Comparison of ENCODE assay signal across 10 cellular contexts in genomic region chr9:133954862-133955529, GRCh38. TPM values are rescaled to one million over a fixed set of nuclear protein-coding genes. Genes with fewer than 3 reads are reported as not detected.
DNase-seq lines count a peak whose midpoint lies in the region; ATAC-seq, FAIRE-seq and TF ChIP-seq lines count a peak whose summit lies in the region.
"Had no signal": no experiment of that assay in that cellular context is flagged by ENCODE, and none has a peak within 500 bp of the region (broad histone marks: within the 10 kb centered on the region; RNA-seq: fewer than 3 reads in every experiment).

No MANE protein-coding gene starts in this region.

- intact Hi-C loops in right lobe of liver (cut with DNase I) (no loop called here), HepG2 (cut with micrococcal nuclease; ENCODE audit: unreplicated experiment) (no loop called here), aorta (cut with DNase I) (no loop called here), posterior vena cava (cut with DNase I) (no loop called here)

- in situ Hi-C loops in HepG2 (cut with HindIII; ENCODE audit: extremely low pct_ligation_motif_present, low pct_unique_long_range_greater_than_20kb), result no loop called here
- in situ Hi-C loops in GM23248 (cut with MboI), result no loop called here

- H3K4me2 ChIP-seq in HepG2 (ENCODE audit: low read depth, low read length) (no peak overlapping the region), GM23248 (ENCODE audit: unreplicated experiment) (no peak overlapping the region)

- no peaks in the 10 kb centered on the region for H3K9me2 ChIP-seq in GM23248 (ENCODE audit: insufficient read depth)

- peaks cover 18% of the 10 kb centered on the region for H3K4me1 Mint-ChIP-seq in activated CD4-positive, alpha-beta T cell treated with anti-CD3 and anti-CD28 coated beads, Interleukin-2, amount 10 ng/mL, durations not matched to agents 7 days and 5 days
- peaks cover 19 to 20% of the 10 kb centered on the region in 2 donors for H3K4me1 Mint-ChIP-seq in immature natural killer cell

- H3K9me3 ChIP-seq in right lobe of liver (no peaks in the 10 kb centered on the region), HepG2 (ENCODE audit: low read length) (no peaks in the 10 kb centered on the region), aorta (ENCODE audit: control insufficient read depth, low read length) (no peaks in the 10 kb centered on the region), GM23248 (ENCODE audit: low read depth) (no peaks in the 10 kb centered on the region)
- H3K9me3 ChIP-seq: gastrocnemius medialis had no signal

- TF ChIP-seq RAD21 in HepG2 (CRISPR knock-in tag; IDR thresholded peaks at IDR 0.05), result no peak

- H3K4me3 ChIP-seq in right lobe of liver (no peak overlapping the region), HepG2 (replicated peaks in 1 of 3; ENCODE audit: insufficient read depth in 1 of 3, low read depth in 2 of 3, low read length in 3 of 3) (no peak overlapping the region), aorta (ENCODE audit: low read length in 2 of 2) (no peak overlapping the region), GM23248 (no peak overlapping the region)
- H3K4me3 ChIP-seq: gastrocnemius medialis had no signal

- H3K27me3 ChIP-seq in right lobe of liver (no peaks in the 10 kb centered on the region), HepG2 (ENCODE audit: control insufficient read depth in 1 of 2, insufficient read depth in 2 of 2, low read length in 2 of 2) (no peaks in the 10 kb centered on the region), aorta (ENCODE audit: control insufficient read depth in 1 of 2, insufficient read depth in 2 of 2, low read length in 1 of 2) (no peaks in the 10 kb centered on the region), GM23248 (replicated peaks; ENCODE audit: insufficient read depth) (no peaks in the 10 kb centered on the region)

- peak in 2 of 3 donors; percentile 21 to 49 for DNase-seq in right lobe of liver
- DNase-seq in HepG2 (ENCODE audit: low spot score), result no peak
- DNase-seq in activated CD4-positive, alpha-beta T cell treated with anti-CD3 and anti-CD28 coated beads, Interleukin-2, amount 10 ng/mL, durations not matched to agents 7 days and 5 days, result peak; percentile 11
- DNase-seq in immature natural killer cell, result peak; percentile 13 to 19 (median 18)
- peak; percentile 48 to 74 for DNase-seq in aorta
- no peak for DNase-seq in mucosa of gallbladder (ENCODE audit: low spot score)
- no peak for DNase-seq in posterior vena cava (ENCODE audit: low spot score)
- DNase-seq in GM23248, result no peak
- DNase-seq: gastrocnemius medialis had no signal

- FAIRE-seq in HepG2 (lab: Jason Lieb, UNC), result no peak
- FAIRE-seq: bronchial epithelial cell had no signal

- peaks cover 0 to 10% (median under 1%) of the 10 kb centered on the region in 4 donors for H3K4me1 ChIP-seq in right lobe of liver
- H3K4me1 ChIP-seq in HepG2 (ENCODE audit: insufficient read depth, low read length), result peaks cover 4% of the 10 kb centered on the region; the same call in 1 of the 2 replicates
- no peaks in the 10 kb centered on the region for H3K4me1 ChIP-seq in aorta (ENCODE audit: control insufficient read depth in 1 of 2, insufficient read depth in 2 of 2, low read length in 2 of 2)
- peaks cover 14% of the 10 kb centered on the region for H3K4me1 ChIP-seq in GM23248 (ENCODE audit: insufficient read depth)

- no peaks in the 10 kb centered on the region for H3K36me3 ChIP-seq in right lobe of liver
- peaks cover 4 to 13% of the 10 kb centered on the region in 2 experiments; a peak in 3 of 5 replicates for H3K36me3 ChIP-seq in HepG2 (replicated peaks in 1 of 2; ENCODE audit: control insufficient read depth in 1 of 2, insufficient read depth in 2 of 2, low read length in 2 of 2)
- no peaks in the 10 kb centered on the region for H3K36me3 ChIP-seq in aorta (ENCODE audit: control insufficient read depth in 1 of 2, insufficient read depth in 2 of 2, low read length in 1 of 2)
- H3K36me3 ChIP-seq in GM23248 (ENCODE audit: low read depth), result no peaks in the 10 kb centered on the region
- H3K36me3 ChIP-seq: gastrocnemius medialis had no signal

- H3K27ac Mint-ChIP-seq in activated CD4-positive, alpha-beta T cell treated with anti-CD3 and anti-CD28 coated beads, Interleukin-2, amount 10 ng/mL, durations not matched to agents 7 days and 5 days, result peak overlapping the region; percentile 81
- H3K27ac Mint-ChIP-seq in immature natural killer cell, result peak overlapping the region; percentile 72 to 82 (median 78)

- H3K27me3 Mint-ChIP-seq in activated CD4-positive, alpha-beta T cell treated with anti-CD3 and anti-CD28 coated beads, Interleukin-2, amount 10 ng/mL, durations not matched to agents 7 days and 5 days, result no peaks in the 10 kb centered on the region
- H3K27me3 Mint-ChIP-seq in immature natural killer cell (ENCODE audit: low read depth in 3 of 3), result no peaks in the 10 kb centered on the region

- TF ChIP-seq POLR2A in right lobe of liver (IDR thresholded peaks at IDR 0.05), result no peak
- TF ChIP-seq POLR2A in HepG2 (IDR thresholded peaks at IDR 0.05; ENCODE audit: insufficient read depth in 1 of 2, low read depth in 2 of 2, low read length in 2 of 2), result no peak

- H3K27ac ChIP-seq in right lobe of liver (no peak overlapping the region), HepG2 (ENCODE audit: extremely low read length, insufficient read depth, low read length) (no peak overlapping the region), aorta (ENCODE audit: low read depth in 1 of 2, low read length in 2 of 2) (no peak overlapping the region), GM23248 (no peak overlapping the region)
- H3K27ac ChIP-seq: gastrocnemius medialis had no signal

- 51% methylated on average over 9 of the region's 14 CpGs for WGBS in right lobe of liver (ENCODE audit: insufficient coverage, low coverage, low lambda C conversion rate, missing lambda C conversion rate)
- WGBS in HepG2 (ENCODE audit: low lambda C conversion rate), result 91% methylated on average over 13 of the region's 14 CpGs
- WGBS in aorta, 2 donors, result 82 to 92% methylated on average over 14 of the region's 14 CpGs
- 85 to 93% methylated on average over 7 to 14 of the region's 14 CpGs for WGBS in GM23248 (ENCODE audit: low coverage in 1 of 2, low lambda C conversion rate in 2 of 2, missing lambda C conversion rate in 2 of 2), 2 experiments

- no peaks in the 10 kb centered on the region for H3F3A ChIP-seq in GM23248 (ENCODE audit: insufficient read depth)

- POLR2A ChIA-PET in HepG2 (lab: Yijun Ruan, JAX), result no interaction called here
- POLR2A ChIA-PET in activated CD4-positive, alpha-beta T cell treated with anti-CD3 and anti-CD28 coated beads, Interleukin-2, amount 10 ng/mL, durations not matched to agents 7 days and 5 days (lab: Charles Lee), result no interaction called here

- TF ChIP-seq CTCF in right lobe of liver (IDR thresholded peaks at IDR 0.05) (no peak), HepG2 (CRISPR knock-in tag; IDR thresholded peaks at IDR 0.05) (no peak)

- TF ChIP-seq EP300 in HepG2 (IDR thresholded peaks at IDR 0.05; ENCODE audit: low read depth in 2 of 2, low read length in 2 of 2) (no peak), HepG2 (CRISPR knock-in tag; IDR thresholded peaks at IDR 0.05; ENCODE audit: borderline replicate concordance) (no peak)

- H3K9ac ChIP-seq in HepG2 (ENCODE audit: insufficient read depth, low read depth, low read length) (no peak overlapping the region), GM23248 (no peak overlapping the region)

- peak overlapping the region; percentile 54 for H3K4me3 Mint-ChIP-seq in activated CD4-positive, alpha-beta T cell treated with anti-CD3 and anti-CD28 coated beads, Interleukin-2, amount 10 ng/mL, durations not matched to agents 7 days and 5 days
- H3K4me3 Mint-ChIP-seq in immature natural killer cell, result peak overlapping the region; percentile 78 to 86 (median 81)

- ATAC-seq in right lobe of liver (peak in 2 of 4 donors; percentile 8 to 19), HepG2 (no peak), aorta (ENCODE audit: low FRiP score) (no peak)
- ATAC-seq: gastrocnemius medialis had no signal

- BruUV-seq in HepG2 (replicated peaks; lab: Mats Ljungman, UMichigan), result no TSS peak

- no peaks in the 10 kb centered on the region for H3K36me3 Mint-ChIP-seq in activated CD4-positive, alpha-beta T cell treated with anti-CD3 and anti-CD28 coated beads, Interleukin-2, amount 10 ng/mL, durations not matched to agents 7 days and 5 days (ENCODE audit: low read depth)
- no peaks in the 10 kb centered on the region for H3K36me3 Mint-ChIP-seq in immature natural killer cell

- H4K20me1 ChIP-seq in HepG2 (ENCODE audit: insufficient read depth, low read length) (peaks cover 32% of the 10 kb centered on the region; the same call in 1 of the 2 replicates), GM23248 (ENCODE audit: insufficient read depth) (no peaks in the 10 kb centered on the region)

- H3K9me3 Mint-ChIP-seq in activated CD4-positive, alpha-beta T cell treated with anti-CD3 and anti-CD28 coated beads, Interleukin-2, amount 10 ng/mL, durations not matched to agents 7 days and 5 days, result no peaks in the 10 kb centered on the region
- no peaks in the 10 kb centered on the region for H3K9me3 Mint-ChIP-seq in immature natural killer cell

- CTCF ChIA-PET in HepG2 (lab: Yijun Ruan, JAX; ENCODE audit: low intra/inter-chr PET ratio, low total read pairs), result no interaction called here
- CTCF ChIA-PET in activated CD4-positive, alpha-beta T cell treated with anti-CD3 and anti-CD28 coated beads, Interleukin-2, amount 10 ng/mL, durations not matched to agents 7 days and 5 days (lab: Charles Lee), result interaction anchor here (0.6 to 1.2 kb wide), 2 partner anchors 14 to 68 kb away, joined by 3 to 4 read pairs; no protein-coding TSS in a partner anchor

- H3K79me2 ChIP-seq in HepG2 (ENCODE audit: insufficient read depth, low read length) (peaks cover 76% of the 10 kb centered on the region), GM23248 (ENCODE audit: insufficient read depth) (peaks cover 59% of the 10 kb centered on the region)

- H2AFZ ChIP-seq in HepG2 (ENCODE audit: low read length), result no peak overlapping the region
- H2AFZ ChIP-seq in GM23248, result no peak overlapping the region

RNA-seq across cellular contexts. Expression of gene VAV2, which starts 37.1 kb away (rescaled TPM):
- 10 to 100 TPM; 30.1 to 44.3 (median 34.9) TPM for total RNA-seq in right lobe of liver
- 21.2 and 22.5 TPM in 2 replicates for total RNA-seq in HepG2 (2016; rRNA removed; fragmentation: Illumina TruSeq; extraction: Trizol)
- 11.6 and 15.3 TPM in 2 replicates for total RNA-seq in HepG2 (2016; cell fraction: cytosol; rRNA removed; fragmentation: Illumina TruSeq; extraction: Trizol; ENCODE audit: low read depth)
- total RNA-seq in HepG2 (2016; cell fraction: insoluble cytoplasmic fraction; rRNA removed; fragmentation: Illumina TruSeq; extraction: Trizol), result 17.5 and 22.6 TPM in 2 replicates
- 15.0 and 15.8 TPM in 2 replicates for total RNA-seq in HepG2 (2016; cell fraction: membrane; rRNA removed; fragmentation: Illumina TruSeq; extraction: Trizol)
- total RNA-seq in HepG2 (2016; cell fraction: nucleus; rRNA removed; fragmentation: Illumina TruSeq; extraction: Trizol), result 24.8 and 26.3 TPM in 2 replicates
- 22.9 and 32.7 TPM in 2 replicates for polyA plus RNA-seq in HepG2 (2011; rRNA removed)
- polyA plus RNA-seq in HepG2 (2011; cell fraction: cytosol; rRNA removed), result 23.2 and 24.2 TPM in 2 replicates
- 70.9 and 79.3 TPM in 2 replicates for polyA plus RNA-seq in HepG2 (2011; cell fraction: nucleus; rRNA removed)
- 34.9 and 35.5 TPM in 2 replicates for polyA plus RNA-seq in HepG2 (2012)
- 2.1 and 2.5 TPM in 2 replicates for polyA plus RNA-seq in HepG2 (2016; cell fraction: cytosol; fragmentation: Illumina TruSeq; extraction: Trizol; ENCODE audit: low read depth)
- polyA plus RNA-seq in HepG2 (2016; cell fraction: insoluble cytoplasmic fraction; fragmentation: Illumina TruSeq; extraction: Trizol; ENCODE audit: low read depth), result 21.5 and 26.8 TPM in 2 replicates
- 8.7 and 9.2 TPM in 2 replicates for polyA plus RNA-seq in HepG2 (2016; cell fraction: membrane; fragmentation: Illumina TruSeq; extraction: Trizol; ENCODE audit: low read depth)
- 61.9 and 62.3 TPM in 2 replicates for polyA plus RNA-seq in HepG2 (2016; cell fraction: nucleus; fragmentation: Illumina TruSeq; extraction: Trizol; ENCODE audit: insufficient read depth, low read depth)
- 37.6 and 51.8 TPM in 2 replicates for polyA minus RNA-seq in HepG2 (2011; rRNA and poly(A)+ RNA removed; ENCODE audit: low replicate concordance)
- polyA minus RNA-seq in HepG2 (2011; cell fraction: cytosol; rRNA and poly(A)+ RNA removed), result 33.6 and 35.2 TPM in 2 replicates
- polyA minus RNA-seq in HepG2 (2011; cell fraction: nucleus; rRNA and poly(A)+ RNA removed), result 32.7 and 34.4 TPM in 2 replicates
- total RNA-seq in activated CD4-positive, alpha-beta T cell treated with anti-CD3 and anti-CD28 coated beads, Interleukin-2, amount 10 ng/mL, durations not matched to agents 7 days and 5 days, result 1 to 10 TPM; 6.2 TPM
- polyA plus RNA-seq in immature natural killer cell, result under 1 TPM in 2 of 3 donors, not detected in 1; 0.12 to 0.28 TPM
- 10 to 100 TPM; 12.0 to 25.4 TPM for total RNA-seq in aorta
- 10 to 100 TPM in 1 of 2 donors, 1 to 10 TPM in 1; 9.0 to 11.6 TPM for polyA plus RNA-seq in aorta
- total RNA-seq in mucosa of gallbladder, result 64.4 TPM
- total RNA-seq in posterior vena cava, result 10 to 100 TPM; 12.9 to 17.9 TPM
- total RNA-seq in GM23248 (2014; rRNA removed; shearing (Covaris generic)), result 8.3 and 9.0 TPM in 2 replicates
- 6.7 and 7.3 TPM in 2 replicates for polyA plus RNA-seq in GM23248 (2016; fragmentation: Nextera tagmentation; extraction: Ambion mirVana)

Comparison
In these comparisons a context has a peak if more than half of its experiments do, and no peak if none do; other contexts are left out.
1. DNase-seq: peak in right lobe of liver (2 of 3), activated CD4-positive, alpha-beta T cell treated with anti-CD3 and anti-CD28 coated beads, Interleukin-2, amount 10 ng/mL, durations not matched to agents 7 days and 5 days (single experiment), immature natural killer cell (3 of 3) and aorta (2 of 2); none in HepG2 (single experiment), mucosa of gallbladder (single experiment), posterior vena cava (single experiment) and GM23248 (single experiment).